1 cellular context compared by ENCODE assay signal in genomic region chr10:420154-421121, GRCh38.
TF ChIP-seq lines count a peak whose summit lies in the region.

No MANE protein-coding gene starts in this region.

TF ChIP-seq in H1, 55 proteins besides CTCF, POLR2A, EP300 and RAD21:
- TF ChIP-seq SP1 (IDR thresholded peaks at IDR 0.05; ENCODE audit: low read depth, low read length) (no peak), CBX5 (IDR thresholded peaks at IDR 0.05; ENCODE audit: low read depth, low read length) (no peak), EGR1 (IDR thresholded peaks at IDR 0.05; ENCODE audit: borderline replicate concordance, low read depth, low read length) (no peak), NANOG (IDR thresholded peaks at IDR 0.05; ENCODE audit: insufficient read depth, low read depth, low read length, poor library complexity, severe bottlenecking) (no peak), FOSL1 (IDR thresholded peaks at IDR 0.05; ENCODE audit: insufficient read depth, low read depth, low read length) (no peak), MAFK (IDR thresholded peaks at IDR 0.05; ENCODE audit: low read depth, low read length) (no peak), CHD7 (IDR thresholded peaks at IDR 0.05; ENCODE audit: insufficient replicate concordance, low read length) (no peak), POU5F1 (IDR thresholded peaks at IDR 0.05; ENCODE audit: low read depth, low read length) (no peak), HDAC6 (IDR thresholded peaks at IDR 0.05; ENCODE audit: low read depth, low read length) (no peak), SP2 (IDR thresholded peaks at IDR 0.05; ENCODE audit: low read length) (no peak), BRCA1 (IDR thresholded peaks at IDR 0.05; ENCODE audit: low read depth, low read length) (no peak), SIX5 (IDR thresholded peaks at IDR 0.05; ENCODE audit: low read depth, low read length) (no peak), SP4 (IDR thresholded peaks at IDR 0.05; ENCODE audit: low read length) (no peak), CBX8 (IDR thresholded peaks at IDR 0.05; ENCODE audit: borderline replicate concordance, low read depth, low read length) (no peak), POLR2AphosphoS5 (IDR thresholded peaks at IDR 0.05; ENCODE audit: low read depth, low read length) (no peak), JUND (IDR thresholded peaks at IDR 0.05; ENCODE audit: low read length) (no peak), GTF2F1 (IDR thresholded peaks at IDR 0.05; ENCODE audit: borderline replicate concordance, low read depth, low read length) (no peak), EZH2 (IDR thresholded peaks at IDR 0.05; ENCODE audit: low read depth, low read length, severe bottlenecking) (no peak)
- TF ChIP-seq, protein P1, sequence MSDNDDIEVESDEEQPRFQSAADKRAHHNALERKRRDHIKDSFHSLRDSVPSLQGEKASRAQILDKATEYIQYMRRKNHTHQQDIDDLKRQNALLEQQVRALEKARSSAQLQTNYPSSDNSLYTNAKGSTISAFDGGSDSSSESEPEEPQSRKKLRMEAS (IDR thresholded peaks at IDR 0.05), result no peak
TF ChIP-seq in H1: peak in this region for 0.
